Comparison of ENCODE assay signal across 1 cellular context in the genomic region with DNA sequence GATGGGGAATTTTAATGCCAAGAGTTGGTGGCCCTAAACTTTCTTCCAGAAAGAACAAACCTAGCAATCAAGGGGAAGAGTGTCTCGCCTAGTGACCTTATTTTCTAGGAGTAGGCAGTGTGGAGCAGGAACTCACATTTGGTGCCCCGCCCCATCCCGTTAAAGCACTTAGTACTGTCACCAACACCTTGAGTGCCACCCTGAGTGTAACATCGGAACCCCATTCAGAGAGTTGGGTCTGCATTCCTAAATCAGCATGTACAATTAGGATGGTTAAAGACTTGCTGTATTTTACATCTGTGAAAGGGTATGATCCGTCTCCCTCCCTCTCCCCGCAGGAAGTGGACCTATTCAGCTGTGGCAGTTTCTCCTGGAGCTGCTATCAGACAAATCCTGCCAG.
TF ChIP-seq lines count a peak whose summit lies in the region.

No MANE protein-coding gene starts in this region.

TF ChIP-seq in H1, 55 proteins besides CTCF, POLR2A, EP300 and RAD21:
- TF ChIP-seq, protein P1, sequence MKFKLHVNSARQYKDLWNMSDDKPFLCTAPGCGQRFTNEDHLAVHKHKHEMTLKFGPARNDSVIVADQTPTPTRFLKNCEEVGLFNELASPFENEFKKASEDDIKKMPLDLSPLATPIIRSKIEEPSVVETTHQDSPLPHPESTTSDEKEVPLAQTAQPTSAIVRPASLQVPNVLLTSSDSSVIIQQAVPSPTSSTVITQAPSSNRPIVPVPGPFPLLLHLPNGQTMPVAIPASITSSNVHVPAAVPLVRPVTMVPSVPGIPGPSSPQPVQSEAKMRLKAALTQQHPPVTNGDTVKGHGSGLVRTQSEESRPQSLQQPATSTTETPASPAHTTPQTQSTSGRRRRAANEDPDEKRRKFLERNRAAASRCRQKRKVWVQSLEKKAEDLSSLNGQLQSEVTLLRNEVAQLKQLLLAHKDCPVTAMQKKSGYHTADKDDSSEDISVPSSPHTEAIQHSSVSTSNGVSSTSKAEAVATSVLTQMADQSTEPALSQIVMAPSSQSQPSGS (IDR thresholded peaks at IDR 0.05; ENCODE audit: low read length) = no peak
- no peak for TF ChIP-seq SRF (IDR thresholded peaks at IDR 0.05; ENCODE audit: low read depth, low read length)
- TF ChIP-seq, protein P2, sequence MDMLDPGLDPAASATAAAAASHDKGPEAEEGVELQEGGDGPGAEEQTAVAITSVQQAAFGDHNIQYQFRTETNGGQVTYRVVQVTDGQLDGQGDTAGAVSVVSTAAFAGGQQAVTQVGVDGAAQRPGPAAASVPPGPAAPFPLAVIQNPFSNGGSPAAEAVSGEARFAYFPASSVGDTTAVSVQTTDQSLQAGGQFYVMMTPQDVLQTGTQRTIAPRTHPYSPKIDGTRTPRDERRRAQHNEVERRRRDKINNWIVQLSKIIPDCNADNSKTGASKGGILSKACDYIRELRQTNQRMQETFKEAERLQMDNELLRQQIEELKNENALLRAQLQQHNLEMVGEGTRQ (IDR thresholded peaks at IDR 0.05; ENCODE audit: low read length) = no peak
TF ChIP-seq in H1: peak in this region for 0.
